In genomic region chr12:121582583-121583333, GRCh38 we compare ENCODE assay signal across 9 cellular contexts. TPM values are rescaled to one million over a fixed set of nuclear protein-coding genes. Genes with fewer than 3 reads are reported as not detected.
A peak's percentile ranks its signal among the peaks of the same experiment; 100 is the strongest.
DNase-seq lines count a peak whose midpoint lies in the region; ATAC-seq and TF ChIP-seq lines count a peak whose summit lies in the region.
"Had no signal": no experiment of that assay in that cellular context is flagged by ENCODE, and none has a peak within 500 bp of the region (broad histone marks: within the 10 kb centered on the region; RNA-seq: fewer than 3 reads in every experiment).

No MANE protein-coding gene starts in this region.

- ATAC-seq in Right ventricle myocardium superior (ENCODE audit: poor library complexity), result no peak
- no peak for ATAC-seq in activated naive CD8-positive, alpha-beta T cell treated with anti-CD3 and anti-CD28 coated beads, Interleukin-2, amount 50 U/mL, for 24 hours

- H3K9me3 ChIP-seq in cardiac muscle cell (ENCODE audit: low read depth), result no peaks in the 10 kb centered on the region
- no peaks in the 10 kb centered on the region for H3K9me3 ChIP-seq in transverse colon

- in situ Hi-C loops in transverse colon (cut with MboI; ENCODE audit: low pct_ligation_motif_present in 1 of 4, low pct_unique_long_range_greater_than_20kb in 1 of 4, low sequenced_read_pairs in 3 of 4), result no loop called here

- TF ChIP-seq EP300 in transverse colon (IDR thresholded peaks at IDR 0.05; ENCODE audit: low read depth), result no peak

- TF ChIP-seq POLR2A in transverse colon (IDR thresholded peaks at IDR 0.05), result no peak

- H3K4me3 ChIP-seq in cardiac muscle cell (peak overlapping the region; percentile 48), transverse colon (no peak overlapping the region)

- TF ChIP-seq CTCF in cardiac muscle cell (IDR thresholded peaks at IDR 0.05; ENCODE audit: low read depth, low read length) (no peak), transverse colon (IDR thresholded peaks at IDR 0.05) (no peak)

- H3K4me1 ChIP-seq in cardiac muscle cell (ENCODE audit: low read depth), result peaks cover 36% of the 10 kb centered on the region
- peaks cover 12 to 42% (median 28%) of the 10 kb centered on the region in 4 donors for H3K4me1 ChIP-seq in transverse colon

- H3K27me3 Mint-ChIP-seq in activated naive CD8-positive, alpha-beta T cell treated with anti-CD3 and anti-CD28 coated beads, Interleukin-2, amount 50 U/mL, for 24 hours, result no peaks in the 10 kb centered on the region

- H3K36me3 ChIP-seq in cardiac muscle cell, result no peaks in the 10 kb centered on the region
- no peaks in the 10 kb centered on the region for H3K36me3 ChIP-seq in transverse colon

- H3K36me3 Mint-ChIP-seq in activated naive CD8-positive, alpha-beta T cell treated with anti-CD3 and anti-CD28 coated beads, Interleukin-2, amount 50 U/mL, for 24 hours (ENCODE audit: low read depth), result no peaks in the 10 kb centered on the region

- peaks cover 27% of the 10 kb centered on the region for H3K4me1 Mint-ChIP-seq in activated naive CD8-positive, alpha-beta T cell treated with anti-CD3 and anti-CD28 coated beads, Interleukin-2, amount 50 U/mL, for 24 hours

- no peaks in the 10 kb centered on the region for H3K9me3 Mint-ChIP-seq in activated naive CD8-positive, alpha-beta T cell treated with anti-CD3 and anti-CD28 coated beads, Interleukin-2, amount 50 U/mL, for 24 hours

- H3K27ac ChIP-seq in cardiac muscle cell (peak overlapping the region; percentile 96), transverse colon (peak overlapping the region; percentile 88 to 90 (median 89))

- no peak overlapping the region for H3K27ac Mint-ChIP-seq in activated naive CD8-positive, alpha-beta T cell treated with anti-CD3 and anti-CD28 coated beads, Interleukin-2, amount 50 U/mL, for 24 hours

- peak; percentile 48 to 79 for DNase-seq in cardiac muscle cell (ENCODE audit: low read depth in 1 of 2, low spot score in 1 of 2)
- no peak for DNase-seq in Right ventricle myocardium superior
- no peak for DNase-seq in activated naive CD8-positive, alpha-beta T cell treated with anti-CD3 and anti-CD28 coated beads, Interleukin-2, amount 50 U/mL, for 24 hours
- peak; percentile 62 for DNase-seq in kidney glomerular epithelial cell (lab: John Stamatoyannopoulos, UW)
- DNase-seq in transverse colon, result no peak
- DNase-seq in T1000 (lab: John Stamatoyannopoulos, UW), result no peak
- no peak for DNase-seq in NCI-H1436 treated with DMSO at 0.1 percent for 48 hours (lab: John Stamatoyannopoulos, UW)
- no peak for DNase-seq in middle frontal gyrus (ENCODE audit: extremely low spot score, low spot score)
- DNase-seq: stimulated activated naive CD4-positive, alpha-beta T cell treated with Interleukin-2 at 50 U/mL for 16 hours had no signal

- intact Hi-C loops in Right ventricle myocardium superior (cut with DNase I), result no loop called here
- intact Hi-C loops in transverse colon (cut with DNase I; ENCODE audit: low total_unique reads), result no loop called here

- peak overlapping the region; percentile 86 for H3K4me3 Mint-ChIP-seq in activated naive CD8-positive, alpha-beta T cell treated with anti-CD3 and anti-CD28 coated beads, Interleukin-2, amount 50 U/mL, for 24 hours

- WGBS in transverse colon (ENCODE audit: low coverage in 1 of 2), 2 donors, result 65 to 75% methylated on average over 5 to 13 of the region's 13 CpGs

- H3K27me3 ChIP-seq in cardiac muscle cell (no peaks in the 10 kb centered on the region), transverse colon (no peaks in the 10 kb centered on the region)

RNA-seq across cellular contexts. Expression of gene KDM2B, which starts 1.9 kb away (rescaled TPM):
- total RNA-seq in cardiac muscle cell (70.5 and 82.1 TPM in 2 replicates), Right ventricle myocardium superior (10.3 TPM), transverse colon (10 to 100 TPM in 3 of 4 donors, 1 to 10 TPM in 1; 7.2 to 39.3 (median 15.2) TPM)
- polyA plus RNA-seq in cardiac muscle cell, result 30.8 and 35.8 TPM in 2 replicates

RNA-seq across cellular contexts. Expression of gene ORAI1, which starts 43.6 kb away (rescaled TPM):
- total RNA-seq in cardiac muscle cell, result 36.7 and 41.5 TPM in 2 replicates
- 63.4 and 72.2 TPM in 2 replicates for polyA plus RNA-seq in cardiac muscle cell
- total RNA-seq in Right ventricle myocardium superior, result 9.6 TPM
- total RNA-seq in transverse colon, result 1 to 10 TPM; 7.5 to 9.1 (median 8.2) TPM

Comparison
In these comparisons a context has a peak if more than half of its experiments do, and no peak if none do; other contexts are left out.
1. DNase-seq: peak in cardiac muscle cell (2 of 2) and kidney glomerular epithelial cell (single experiment); none in Right ventricle myocardium superior (single experiment), activated naive CD8-positive, alpha-beta T cell treated with anti-CD3 and anti-CD28 coated beads, Interleukin-2, amount 50 U/mL, for 24 hours (single experiment), transverse colon (single experiment), T1000 (single experiment), NCI-H1436 treated with DMSO at 0.1 percent for 48 hours (single experiment) and middle frontal gyrus (single experiment).